Comparison of ENCODE assay signal across 6 cellular contexts in the genomic region with DNA sequence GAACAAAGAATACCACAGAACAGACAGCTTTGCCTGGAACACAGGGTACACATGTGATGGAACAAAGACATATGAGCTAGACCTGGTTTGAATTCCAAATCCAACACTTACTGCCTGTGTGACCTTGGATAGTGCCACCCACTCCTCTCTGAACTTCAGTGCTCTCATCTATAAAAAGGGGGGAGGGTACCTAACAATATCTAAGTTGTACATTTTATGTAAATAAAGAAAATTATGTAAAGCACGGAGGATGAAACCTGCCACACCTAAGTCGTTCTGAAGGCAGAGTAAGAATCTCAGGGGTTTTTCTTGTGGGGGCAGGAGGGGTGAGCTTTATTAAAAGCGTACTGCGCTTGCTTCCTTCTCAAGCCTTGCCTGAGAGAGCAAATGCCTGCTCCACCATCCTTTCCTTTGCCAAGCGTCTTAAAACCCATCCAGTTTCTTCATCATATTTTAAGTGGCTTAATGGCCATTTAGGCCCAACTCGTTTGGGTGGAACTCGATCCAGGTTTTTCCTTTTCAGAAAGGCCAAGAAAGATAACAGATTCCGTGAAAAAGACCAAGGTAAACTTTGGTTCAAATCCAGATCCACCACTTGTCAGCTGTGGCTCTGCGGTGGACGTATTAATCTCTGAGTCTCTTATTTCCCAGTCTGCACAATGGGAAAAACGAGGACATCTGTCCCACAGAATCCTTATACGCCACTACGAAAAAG. TPM values are rescaled to one million over a fixed set of nuclear protein-coding genes. Genes with fewer than 3 reads are reported as not detected.
DNase-seq lines count a peak whose midpoint lies in the region; ATAC-seq, FAIRE-seq and TF ChIP-seq lines count a peak whose summit lies in the region.

No MANE protein-coding gene starts in this region.

- H3K79me2 ChIP-seq in Karpas-422 (ENCODE audit: low read length), result peaks cover 62% of the 10 kb centered on the region

- peaks cover 46% of the 10 kb centered on the region for H3K36me3 ChIP-seq in Karpas-422 (ENCODE audit: insufficient read depth, low read length)
- peaks cover 12% of the 10 kb centered on the region for H3K36me3 ChIP-seq in bronchial epithelial cell (ENCODE audit: control insufficient read depth, insufficient read depth, low read length)
- peaks cover 34% of the 10 kb centered on the region for H3K36me3 ChIP-seq in neuron (ENCODE audit: insufficient read depth, low read length)

- H3K4me1 ChIP-seq in Karpas-422 (ENCODE audit: low read length) (peaks cover 21% of the 10 kb centered on the region), neuron (ENCODE audit: insufficient read depth, low read length) (peaks cover 27% of the 10 kb centered on the region)

- H3K27me3 ChIP-seq in Karpas-422 (ENCODE audit: low read length), result no peaks in the 10 kb centered on the region
- no peaks in the 10 kb centered on the region for H3K27me3 ChIP-seq in bronchial epithelial cell (ENCODE audit: control insufficient read depth, insufficient read depth, low read length)
- H3K27me3 ChIP-seq in neuron (ENCODE audit: insufficient read depth, low read length), result no peaks in the 10 kb centered on the region

- no peaks in the 10 kb centered on the region for H3K9me2 ChIP-seq in Karpas-422 (replicated peaks; ENCODE audit: insufficient read depth, low read length)

- peak overlapping the region; percentile 55 for H3K27ac ChIP-seq in Karpas-422 (ENCODE audit: low read length)

- DNase-seq in Karpas-422, result peak; percentile 65
- peak; percentile 33 for DNase-seq in bronchial epithelial cell (ENCODE audit: low read depth)
- no peak for DNase-seq in omental fat pad (ENCODE audit: low spot score)
- no peak for DNase-seq in stimulated activated CD4-positive, alpha-beta T cell treated with anti-CD3 and anti-CD28 coated beads, Interleukin-4, amount 100 ng/mL, for 24 hours
- no peak for DNase-seq in CD1c-positive myeloid dendritic cell (ENCODE audit: extremely low spot score)

- H3K4me3 ChIP-seq in Karpas-422 (ENCODE audit: low read length), result peak overlapping the region; percentile 90
- H3K4me3 ChIP-seq in bronchial epithelial cell (ENCODE audit: low read depth, low read length), result peak overlapping the region; percentile 99
- peak overlapping the region; percentile 65 for H3K4me3 ChIP-seq in neuron (ENCODE audit: low read length)

- peak overlapping the region; percentile 94 for H3K4me2 ChIP-seq in Karpas-422 (ENCODE audit: low read depth, low read length, poor library complexity, severe bottlenecking)

- no peak for ATAC-seq in omental fat pad (ENCODE audit: low FRiP score)

- H3K9ac ChIP-seq in Karpas-422 (ENCODE audit: low read length), result peak overlapping the region; percentile 88

- TF ChIP-seq CTCF in bronchial epithelial cell (IDR thresholded peaks at IDR 0.05; ENCODE audit: insufficient read depth, low read length, severe bottlenecking) (no peak), omental fat pad (IDR thresholded peaks at IDR 0.05) (no peak)

- no peak for FAIRE-seq in bronchial epithelial cell (lab: Jason Lieb, UNC)

- H2AFZ ChIP-seq in Karpas-422 (ENCODE audit: low read length) (peak overlapping the region; percentile 30; the same call in 1 of the 2 replicates), neuron (ENCODE audit: low read depth, low read length) (peak overlapping the region; percentile 88)

- no peaks in the 10 kb centered on the region; the same call in 1 of the 2 replicates for H4K20me1 ChIP-seq in Karpas-422 (ENCODE audit: insufficient read depth, low read depth, low read length)

- H3K9me3 ChIP-seq in Karpas-422 (ENCODE audit: low read length) (peaks cover 11% of the 10 kb centered on the region), neuron (ENCODE audit: low read length) (peaks cover 9% of the 10 kb centered on the region)

RNA-seq across cellular contexts. Expression of a gene that starts 1.0 kb away (rescaled TPM):
- 217 and 248 TPM in 2 replicates for total RNA-seq in Karpas-422 (2014; rRNA removed; shearing (Covaris generic); ENCODE audit: low replicate concordance)
- total RNA-seq in bronchial epithelial cell, result 62.2 and 65.8 TPM in 2 replicates
- total RNA-seq in omental fat pad, result 100 to 1,000 TPM; 106 to 215 (median 147) TPM

RNA-seq across cellular contexts. Expression of a gene that starts 1.1 kb away (rescaled TPM):
- total RNA-seq in Karpas-422 (2014; rRNA removed; shearing (Covaris generic); ENCODE audit: low replicate concordance), result 7.8 and 17.6 TPM in 2 replicates
- total RNA-seq in bronchial epithelial cell (8.7 and 13.1 TPM in 2 replicates), omental fat pad (10 to 100 TPM in 3 of 4 donors, 1 to 10 TPM in 1; 9.2 to 28.6 (median 13.1) TPM)

RNA-seq across cellular contexts. Expression of a gene that starts 30.5 kb away (rescaled TPM):
- 0.48 and 1.1 TPM in 2 replicates for total RNA-seq in Karpas-422 (2014; rRNA removed; shearing (Covaris generic); ENCODE audit: low replicate concordance)
- 15.2 and 20.5 TPM in 2 replicates for total RNA-seq in bronchial epithelial cell
- total RNA-seq in omental fat pad, result 1,000 to 10,000 TPM in 1 of 4 donors, 100 to 1,000 TPM in 3; 285 to 1,264 (median 308) TPM

RNA-seq across cellular contexts. Expression of a gene that starts 49.4 kb away (rescaled TPM):
- total RNA-seq in Karpas-422 (2014; rRNA removed; shearing (Covaris generic); ENCODE audit: low replicate concordance), result 118 and 145 TPM in 2 replicates
- total RNA-seq in bronchial epithelial cell (44.5 and 124 TPM in 2 replicates), omental fat pad (100 to 1,000 TPM in 1 of 4 donors, 10 to 100 TPM in 3; 43.2 to 109 (median 47.7) TPM)

RNA-seq across cellular contexts. Expression of a gene that starts 53.9 kb away (rescaled TPM):
- total RNA-seq in Karpas-422 (2014; rRNA removed; shearing (Covaris generic); ENCODE audit: low replicate concordance), result not detected in 2 replicates
- total RNA-seq in bronchial epithelial cell (1.3 and 2.6 TPM in 2 replicates), omental fat pad (1 to 10 TPM in 2 of 4 donors, under 1 TPM in 2; 0.47 to 1.7 (median 0.96) TPM)

Comparison
In these comparisons a context has a peak if more than half of its experiments do, and no peak if none do; other contexts are left out.
1. DNase-seq: peak in Karpas-422 (single experiment) and bronchial epithelial cell (single experiment); none in omental fat pad (single experiment), stimulated activated CD4-positive, alpha-beta T cell treated with anti-CD3 and anti-CD28 coated beads, Interleukin-4, amount 100 ng/mL, for 24 hours (single experiment) and CD1c-positive myeloid dendritic cell (single experiment).
2. Peak in every context shown above with its lines, with median percentiles within 50 percentile points of each other: H3K4me3 ChIP-seq.